In the genomic region with DNA sequence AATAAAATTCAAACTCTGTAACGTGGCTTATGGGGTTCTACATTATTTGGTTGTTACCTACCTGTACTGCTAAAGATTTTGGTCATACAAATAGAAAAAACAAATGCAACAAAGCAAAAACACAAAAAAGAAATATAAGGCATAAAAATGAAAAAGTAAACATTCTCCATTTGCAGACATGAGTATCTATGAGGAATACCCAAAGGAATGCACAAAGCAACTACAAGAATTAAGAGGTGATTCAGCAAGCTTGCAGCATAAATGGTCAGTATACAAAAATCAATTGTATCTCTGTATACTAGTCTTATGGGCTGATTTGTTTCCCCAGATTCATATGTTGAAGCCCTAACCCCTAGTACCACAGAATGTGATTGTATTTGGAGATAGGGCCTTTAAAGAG, we compare ENCODE assay signal across 20 cellular contexts. TPM values are rescaled to one million over a fixed set of nuclear protein-coding genes. Genes with fewer than 3 reads are reported as not detected.
A peak's percentile ranks its signal among the peaks of the same experiment; 100 is the strongest.
DNase-seq lines count a peak whose midpoint lies in the region; ATAC-seq, FAIRE-seq and TF ChIP-seq lines count a peak whose summit lies in the region.
"Had no signal": no experiment of that assay in that cellular context is flagged by ENCODE, and none has a peak within 500 bp of the region (broad histone marks: within the 10 kb centered on the region; RNA-seq: fewer than 3 reads in every experiment).

No MANE protein-coding gene starts in this region.

- peak overlapping the region; percentile 99 for H4K91ac ChIP-seq in IMR-90 (ENCODE audit: insufficient read depth, low read depth, low read length)

- H3K9me3 ChIP-seq in IMR-90 (ENCODE audit: control insufficient read depth, insufficient read depth, low read length): no peaks in the 10 kb centered on the region
- no peaks in the 10 kb centered on the region for H3K9me3 ChIP-seq in colonic mucosa
- H3K9me3 ChIP-seq in thyroid gland: no peaks in the 10 kb centered on the region
- H3K9me3 ChIP-seq: A549, left lung, prostate gland had no signal

- TF ChIP-seq RAD21 in IMR-90 (IDR thresholded peaks at IDR 0.05; ENCODE audit: low read length): no peak

- ATAC-seq in IMR-90 (ENCODE audit: low read depth): no peak
- ATAC-seq: A549, left lung had no signal

- no CpG with 5 or more reads among the region's 1 CpG for WGBS in IMR-90 (ENCODE audit: extremely low coverage in 2 of 2, insufficient read length in 1 of 2), 2 experiments
- 90 to 94% methylated on average over 1 of the region's 1 CpG for WGBS in thyroid gland, 2 donors

- H2AK9ac ChIP-seq in IMR-90 (replicated peaks; ENCODE audit: low read depth, low read length, poor library complexity): peak overlapping the region; percentile 86

- peak overlapping the region; percentile 97 for H2BK15ac ChIP-seq in IMR-90 (ENCODE audit: low read depth, low read length)

- peak overlapping the region; percentile 86 for H3K18ac ChIP-seq in IMR-90 (ENCODE audit: low read depth, low read length)

- H3K4me1 ChIP-seq in IMR-90 (ENCODE audit: control insufficient read depth, insufficient read depth, low read length) (peaks cover 11% of the 10 kb centered on the region), colonic mucosa (peaks cover 5% of the 10 kb centered on the region), thyroid gland (no peaks in the 10 kb centered on the region)
- H3K4me1 ChIP-seq: A549, prostate gland had no signal

- no peaks in the 10 kb centered on the region for H4K20me1 ChIP-seq in IMR-90 (ENCODE audit: insufficient read depth, low read length)

- TF ChIP-seq POLR2A in IMR-90 (IDR thresholded peaks at IDR 0.05; ENCODE audit: low read depth, low read length) (no peak), thyroid gland (IDR thresholded peaks at IDR 0.05) (no peak)

- peak overlapping the region; percentile 94; the same call in 1 of the 2 replicates for H2AK5ac ChIP-seq in IMR-90 (ENCODE audit: low read depth, low read length)

- H3K9ac ChIP-seq in IMR-90 (ENCODE audit: low read depth, low read length) (peak overlapping the region; percentile 37; the same call in 1 of the 2 replicates), colonic mucosa (ENCODE audit: low read depth in 2 of 2, low read length in 2 of 2) (no peak overlapping the region)

- peak overlapping the region; percentile 93 for H3K23ac ChIP-seq in IMR-90 (ENCODE audit: low read depth, low read length)

- FAIRE-seq in bronchial epithelial cell (lab: Jason Lieb, UNC): no peak
- FAIRE-seq: A549 had no signal

- in situ Hi-C loops in IMR-90 (cut with MboI; ENCODE audit: low sequenced_read_pairs): no loop called here

- H3K4ac ChIP-seq in IMR-90 (ENCODE audit: low read depth, low read length): peak overlapping the region; percentile 96

- peak overlapping the region; percentile 96 for H3K14ac ChIP-seq in IMR-90 (replicated peaks; ENCODE audit: low read depth, low read length)

- H3K79me1 ChIP-seq in IMR-90 (ENCODE audit: low read depth in 1 of 2, low read length in 2 of 2): peaks cover 0 to 27% of the 10 kb centered on the region in 2 experiments; a peak in 3 of 4 replicates

- POLR2A ChIA-PET in IMR-90 (lab: Charles Lee; ENCODE audit: unreplicated experiment): interaction anchor here (0.7 kb wide), 1 partner anchor 103 kb away, joined by 3 read pairs; no protein-coding TSS in a partner anchor

- H3K36me3 ChIP-seq in IMR-90 (ENCODE audit: control insufficient read depth, insufficient read depth, low read length) (no peaks in the 10 kb centered on the region), bronchial epithelial cell (ENCODE audit: control insufficient read depth, insufficient read depth, low read length) (no peaks in the 10 kb centered on the region), colonic mucosa (no peaks in the 10 kb centered on the region), thyroid gland (no peaks in the 10 kb centered on the region)
- H3K36me3 ChIP-seq: left lung, prostate gland had no signal

- H3K9me1 ChIP-seq in IMR-90 (ENCODE audit: insufficient read depth, low read length): peaks cover 9% of the 10 kb centered on the region

- H3K27ac ChIP-seq in IMR-90 (ENCODE audit: insufficient read depth, low read length): peak overlapping the region; percentile 91
- H3K27ac ChIP-seq in colonic mucosa: no peak overlapping the region
- no peak overlapping the region for H3K27ac ChIP-seq in thyroid gland
- H3K27ac ChIP-seq: A549, HL-60, left lung, prostate gland had no signal

- TF ChIP-seq CTCF in IMR-90 (conservative IDR thresholded peaks at IDR 0.05; ENCODE audit: low read depth, low read length) (no peak), bronchial epithelial cell (IDR thresholded peaks at IDR 0.05; ENCODE audit: insufficient read depth, low read length, severe bottlenecking) (no peak), colonic mucosa (IDR thresholded peaks at IDR 0.05) (no peak), thyroid gland (IDR thresholded peaks at IDR 0.05) (no peak)

- H4K8ac ChIP-seq in IMR-90 (ENCODE audit: low read depth in 2 of 2, low read length in 2 of 2): peak overlapping the region; percentile 74 to 99

- dilution Hi-C loops in IMR-90 (cut with HindIII; ENCODE audit: low sequenced_read_pairs, unreplicated experiment): no loop called here

- peak overlapping the region; percentile 99 for H2BK5ac ChIP-seq in IMR-90 (ENCODE audit: low read depth, low read length, poor library complexity, severe bottlenecking)

- H2BK120ac ChIP-seq in IMR-90 (ENCODE audit: low read depth, low read length): peak overlapping the region; percentile 100

- H2BK20ac ChIP-seq in IMR-90 (ENCODE audit: low read depth, low read length): peak overlapping the region; percentile 100

- no TSS peak for BruUV-seq in IMR-90 (replicated peaks; lab: Mats Ljungman, UMichigan)

- H2AFZ ChIP-seq in IMR-90 (replicated peaks; ENCODE audit: low read length, poor library complexity): peak overlapping the region; percentile 68

- H3K27me3 ChIP-seq in IMR-90 (ENCODE audit: control insufficient read depth, insufficient read depth, low read length): no peaks in the 10 kb centered on the region
- no peaks in the 10 kb centered on the region for H3K27me3 ChIP-seq in bronchial epithelial cell (ENCODE audit: control insufficient read depth, insufficient read depth, low read length)
- H3K27me3 ChIP-seq in colonic mucosa: no peaks in the 10 kb centered on the region
- H3K27me3 ChIP-seq in thyroid gland: no peaks in the 10 kb centered on the region

- H3K56ac ChIP-seq in IMR-90 (ENCODE audit: extremely low read depth, insufficient read depth, low read length): peak overlapping the region; percentile 94

- H4K5ac ChIP-seq in IMR-90 (ENCODE audit: low read depth, low read length): peak overlapping the region; percentile 100; the same call in 1 of the 2 replicates

- peak; percentile 67 for DNase-seq in AG08395 (ENCODE audit: low spot score)
- DNase-seq in IMR-90: peak; percentile 85
- DNase-seq in bronchial epithelial cell (ENCODE audit: low read depth): peak; percentile 71
- DNase-seq in hepatic stellate cell (ENCODE audit: low spot score): peak; percentile 39
- DNase-seq in colonic mucosa: no peak
- DNase-seq in T-helper 9 cell: no peak
- DNase-seq in NCI-H446 (lab: John Stamatoyannopoulos, UW): no peak
- DNase-seq in thyroid gland: no peak
- DNase-seq: activated gamma-delta T cell treated with Interleukin-2 at 50 U/mL for 16 hours; amygdala; cerebellar nuclear complex; DMS 273 treated with DMSO at 0.1 percent for 48 hours; endodermal cell; left lung; NCI-H187; RPMI8226; stimulated activated CD4-positive, alpha-beta T cell treated with anti-CD3 and anti-CD28 coated beads, Interleukin-4, amount 100 ng/mL, for 4 hours had no signal

- CTCF ChIA-PET in IMR-90 (lab: Yijun Ruan, JAX): no interaction called here

- peak overlapping the region; percentile 64; the same call in 1 of the 2 replicates for H3K4me2 ChIP-seq in IMR-90 (ENCODE audit: low read depth, low read length)
- H3K4me2 ChIP-seq: A549 had no signal

- H3K4me3 ChIP-seq in IMR-90 (ENCODE audit: insufficient read depth, low read depth, low read length): no peak overlapping the region
- no peak overlapping the region for H3K4me3 ChIP-seq in bronchial epithelial cell (ENCODE audit: low read depth, low read length)
- H3K4me3 ChIP-seq in colonic mucosa: no peak overlapping the region
- no peak overlapping the region for H3K4me3 ChIP-seq in thyroid gland (replicated peaks in 1 of 3)
- H3K4me3 ChIP-seq: A549, left lung, prostate gland had no signal

- intact Hi-C loops in IMR-90 (cut with micrococcal nuclease) (loop anchor here (5.0 kb wide), 1 partner anchor 310 kb away; no protein-coding TSS in a partner anchor), colonic mucosa (cut with DNase I) (no loop called here), thyroid gland (cut with DNase I) (no loop called here)

TF ChIP-seq in IMR-90, 13 proteins besides CTCF, POLR2A, EP300 and RAD21:
- TF ChIP-seq CHD1 (IDR thresholded peaks at IDR 0.05; ENCODE audit: low read depth, low read length): no peak
- no peak for TF ChIP-seq SMC3 (IDR thresholded peaks at IDR 0.05; ENCODE audit: low read depth, low read length)
- TF ChIP-seq FOS (IDR thresholded peaks at IDR 0.05; ENCODE audit: low read depth, low read length): peak; percentile 59
- no peak for TF ChIP-seq RFX5 (IDR thresholded peaks at IDR 0.05; ENCODE audit: low read depth, low read length)
- TF ChIP-seq NFE2L2 (IDR thresholded peaks at IDR 0.05; ENCODE audit: low read depth, low read length): peak; percentile 64; the same call in 1 of the 2 replicates
- TF ChIP-seq CEBPB (IDR thresholded peaks at IDR 0.05; ENCODE audit: low read depth, low read length): peak; percentile 73
- no peak for TF ChIP-seq MAZ (IDR thresholded peaks at IDR 0.05; ENCODE audit: borderline replicate concordance, low read depth, low read length)
- peak; percentile 56 for TF ChIP-seq MAFK (IDR thresholded peaks at IDR 0.05; ENCODE audit: low read depth, low read length)
- TF ChIP-seq, protein P1, sequence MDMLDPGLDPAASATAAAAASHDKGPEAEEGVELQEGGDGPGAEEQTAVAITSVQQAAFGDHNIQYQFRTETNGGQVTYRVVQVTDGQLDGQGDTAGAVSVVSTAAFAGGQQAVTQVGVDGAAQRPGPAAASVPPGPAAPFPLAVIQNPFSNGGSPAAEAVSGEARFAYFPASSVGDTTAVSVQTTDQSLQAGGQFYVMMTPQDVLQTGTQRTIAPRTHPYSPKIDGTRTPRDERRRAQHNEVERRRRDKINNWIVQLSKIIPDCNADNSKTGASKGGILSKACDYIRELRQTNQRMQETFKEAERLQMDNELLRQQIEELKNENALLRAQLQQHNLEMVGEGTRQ (IDR thresholded peaks at IDR 0.05; ENCODE audit: low read depth, low read length): no peak
- no peak for TF ChIP-seq RCOR1 (IDR thresholded peaks at IDR 0.05; ENCODE audit: insufficient replicate concordance, low read length)
- no peak for TF ChIP-seq MXI1 (IDR thresholded peaks at IDR 0.05; ENCODE audit: borderline replicate concordance, low read depth, low read length)
- no peak for TF ChIP-seq BHLHE40 (IDR thresholded peaks at IDR 0.05; ENCODE audit: low read depth, low read length)

RNA-seq across cellular contexts. Expression of a gene that starts 3.6 kb away (rescaled TPM):
- 567 and 770 TPM in 2 replicates for total RNA-seq in IMR-90 (2012; rRNA removed)
- polyA plus RNA-seq in IMR-90 (2012; rRNA removed): 71.5 and 101 TPM in 2 replicates
- polyA plus RNA-seq in IMR-90 (2012; cell fraction: cytosol; rRNA removed): 25.9 and 36.3 TPM in 2 replicates
- polyA plus RNA-seq in IMR-90 (2012; cell fraction: nucleus; rRNA removed; ENCODE audit: low replicate concordance): 34.7 and 324 TPM in 2 replicates
- total RNA-seq in bronchial epithelial cell: 5.8 and 10.1 TPM in 2 replicates
- total RNA-seq in colonic mucosa: 10 to 100 TPM; 17.6 to 42.5 TPM
- 10 to 100 TPM; 20.9 to 74.0 (median 30.2) TPM for total RNA-seq in thyroid gland

Comparison
In these comparisons a context has a peak if more than half of its experiments do, and no peak if none do; other contexts are left out.
1. DNase-seq: peak in AG08395 (single experiment), IMR-90 (single experiment), bronchial epithelial cell (single experiment) and hepatic stellate cell (single experiment); none in colonic mucosa (single experiment), T-helper 9 cell (single experiment), NCI-H446 (0 of 2) and thyroid gland (0 of 2).